ENCODE assay signal across 20 cellular contexts in the genomic region with DNA sequence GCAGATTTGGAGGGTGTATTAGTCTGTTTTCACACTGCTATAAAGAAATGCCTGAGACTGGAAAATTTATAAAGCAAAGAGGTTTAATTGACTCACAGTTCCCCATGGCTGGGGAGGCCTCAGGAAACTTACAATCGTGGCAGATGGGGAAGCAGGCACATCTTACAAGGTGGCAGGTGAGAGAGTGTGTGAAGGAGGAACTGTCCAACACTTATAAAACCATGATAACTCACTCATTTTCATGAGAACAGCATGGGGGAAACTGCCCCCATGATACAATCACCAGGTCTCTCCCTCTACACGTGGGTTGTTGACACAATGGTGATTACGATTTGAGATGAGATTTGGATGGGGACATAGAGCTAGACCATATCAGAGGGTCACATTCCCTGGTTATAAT.
"Had no signal": no experiment of that assay in that cellular context is flagged by ENCODE, and none has a peak within 500 bp of the region (broad histone marks: within the 10 kb centered on the region; RNA-seq: fewer than 3 reads in every experiment).

No MANE protein-coding gene starts in this region.

- H3K4me3 ChIP-seq: Peyer's patch, SJCRH30 had no signal

- H3K27me3 ChIP-seq: Peyer's patch, SJCRH30 had no signal

- DNase-seq: activated CD4-positive, alpha-beta T cell treated with anti-CD3 and anti-CD28 coated beads for 48 hours; activated CD4-positive, alpha-beta T cell treated with anti-CD3 and anti-CD28 coated beads, Interleukin-2, amount 50 U/mL, for 48 hours; activated CD8-positive, alpha-beta memory T cell treated with anti-CD3 and anti-CD28 coated beads, Interleukin-2, amount 10 ng/mL, durations not matched to agents 7 days and 5 days; activated T-cell treated with anti-CD3 and anti-CD28 coated beads, Interleukin-2, amount 50 U/mL, for 48 hours; cerebellar nuclear complex; MM.1S; NCI-H1105; NCI-H1436; NCI-H1694 treated with DMSO at 0.1 percent for 48 hours; NCI-H2029 treated with DMSO at 0.1 percent for 48 hours; NCI-H510A treated with DMSO at 0.1 percent for 48 hours; NCI-H69; NK-92 treated with Interleukin-12 subunit alpha and Interleukin-12 subunit beta, amount 100 ng/mL, for 24 hours; OCI-M1; Peyer's patch; Right ventricle myocardium superior; SJCRH30 had no signal

- H3K4me1 Mint-ChIP-seq: activated CD8-positive, alpha-beta memory T cell treated with anti-CD3 and anti-CD28 coated beads, Interleukin-2, amount 10 ng/mL, durations not matched to agents 7 days and 5 days; activated naive CD4-positive, alpha-beta T cell treated with anti-CD3 and anti-CD28 coated beads, Interleukin-2, amount 50 U/mL, for 24 hours had no signal

- H3K36me3 ChIP-seq: Peyer's patch, SJCRH30 had no signal

- H3K4me3 Mint-ChIP-seq: activated CD8-positive, alpha-beta memory T cell treated with anti-CD3 and anti-CD28 coated beads, Interleukin-2, amount 10 ng/mL, durations not matched to agents 7 days and 5 days; activated naive CD4-positive, alpha-beta T cell treated with anti-CD3 and anti-CD28 coated beads, Interleukin-2, amount 50 U/mL, for 24 hours; T-helper 1 cell treated with Interleukin-12 subunit alpha and Interleukin-12 subunit beta and Interleukin-4 antibody, amounts not matched to agents 30 μg/mL and 1 μg/mL, for 36 hours had no signal

- H3K27ac ChIP-seq: Peyer's patch, RWPE1, SJCRH30 had no signal

- H3K4me1 ChIP-seq: Peyer's patch, SJCRH30 had no signal

- H3K27ac Mint-ChIP-seq: activated CD8-positive, alpha-beta memory T cell treated with anti-CD3 and anti-CD28 coated beads, Interleukin-2, amount 10 ng/mL, durations not matched to agents 7 days and 5 days; activated naive CD4-positive, alpha-beta T cell treated with anti-CD3 and anti-CD28 coated beads, Interleukin-2, amount 50 U/mL, for 24 hours; T-helper 1 cell treated with Interleukin-12 subunit alpha and Interleukin-12 subunit beta and Interleukin-4 antibody, amounts not matched to agents 30 μg/mL and 1 μg/mL, for 36 hours had no signal

- H3K9me3 Mint-ChIP-seq: activated naive CD4-positive, alpha-beta T cell treated with anti-CD3 and anti-CD28 coated beads, Interleukin-2, amount 50 U/mL, for 24 hours had no signal

- H3K36me3 Mint-ChIP-seq: activated CD8-positive, alpha-beta memory T cell treated with anti-CD3 and anti-CD28 coated beads, Interleukin-2, amount 10 ng/mL, durations not matched to agents 7 days and 5 days had no signal

- H3K9me3 ChIP-seq: Peyer's patch, SJCRH30 had no signal
